21 cellular contexts compared by ENCODE assay signal in genomic region chr2:18792226-18792629, GRCh38.
DNase-seq lines count a peak whose midpoint lies in the region; ATAC-seq and TF ChIP-seq lines count a peak whose summit lies in the region.
"Had no signal": no experiment of that assay in that cellular context is flagged by ENCODE, and none has a peak within 500 bp of the region (broad histone marks: within the 10 kb centered on the region; RNA-seq: fewer than 3 reads in every experiment).

No MANE protein-coding gene starts in this region.

- TF ChIP-seq CTCF in omental fat pad (IDR thresholded peaks at IDR 0.05), result no peak

- no peak for TF ChIP-seq POLR2A in GM18505 (IDR thresholded peaks at IDR 0.05; ENCODE audit: borderline replicate concordance, extremely low read depth, insufficient read depth, insufficient read length)

- no peaks in the 10 kb centered on the region for H3K9me3 Mint-ChIP-seq in effector memory CD8-positive, alpha-beta T cell
- H3K9me3 Mint-ChIP-seq: CD8-positive, alpha-beta memory T cell; naive thymus-derived CD8-positive, alpha-beta T cell had no signal

- H3K36me3 Mint-ChIP-seq in effector memory CD8-positive, alpha-beta T cell (ENCODE audit: insufficient read depth), result no peaks in the 10 kb centered on the region

- no peaks in the 10 kb centered on the region for H3K4me1 Mint-ChIP-seq in effector memory CD8-positive, alpha-beta T cell (ENCODE audit: low read depth in 2 of 2)
- H3K4me1 Mint-ChIP-seq: CD8-positive, alpha-beta memory T cell; immature natural killer cell had no signal

- H3K27ac Mint-ChIP-seq in effector memory CD8-positive, alpha-beta T cell, result no peak overlapping the region
- H3K27ac Mint-ChIP-seq: dendritic cell treated with granulocyte-macrophage colony-stimulating factor and Interleukin-4, amounts not matched to agents 40 ng/mL and 50 ng/mL, for 4 days; immature natural killer cell; naive thymus-derived CD8-positive, alpha-beta T cell had no signal

- no peaks in the 10 kb centered on the region for H3K27me3 Mint-ChIP-seq in effector memory CD8-positive, alpha-beta T cell
- H3K27me3 Mint-ChIP-seq: CD8-positive, alpha-beta memory T cell; dendritic cell treated with granulocyte-macrophage colony-stimulating factor and Interleukin-4, amounts not matched to agents 40 ng/mL and 50 ng/mL, for 4 days; naive thymus-derived CD8-positive, alpha-beta T cell had no signal

- DNase-seq in AG20443 (ENCODE audit: low spot score), result peak; percentile 13
- peak; percentile 83 for DNase-seq in RPMI7951 (ENCODE audit: low read depth)
- DNase-seq in fibroblast of peridontal ligament (ENCODE audit: extremely low read depth), result peak; percentile 21
- no peak for DNase-seq in omental fat pad (ENCODE audit: low spot score)
- DNase-seq in activated effector memory CD4-positive, alpha-beta T cell treated with anti-CD3 and anti-CD28 coated beads, Interleukin-2, amount 50 U/mL, for 16 hours, result no peak
- no peak for DNase-seq in effector memory CD8-positive, alpha-beta T cell
- DNase-seq: activated naive CD4-positive, alpha-beta T cell treated with Interleukin-2 at 50 U/mL for 16 hours; body of pancreas; CD8-positive, alpha-beta memory T cell; DND-41; immature natural killer cell; lower lobe of right lung; MG63; naive thymus-derived CD8-positive, alpha-beta T cell; NCI-H1694 treated with DMSO at 0.1 percent for 48 hours; NCI-H226; stimulated activated naive CD4-positive, alpha-beta T cell treated with Interleukin-2 at 50 U/mL for 16 hours; SW 1271 had no signal

- ATAC-seq in omental fat pad (ENCODE audit: low FRiP score) (peak; percentile 67), GM18505 (IDR thresholded peaks at IDR 0.05; ENCODE audit: unreplicated experiment) (no peak)
- no peak for ATAC-seq in activated CD4-positive, CD25-positive, alpha-beta regulatory T cell treated with anti-CD3 and anti-CD28 coated beads, Interleukin-2, amount 50 U/mL, for 24 hours
- no peak for ATAC-seq in effector memory CD8-positive, alpha-beta T cell (replicated peaks)
- ATAC-seq: body of pancreas; lower lobe of right lung; naive thymus-derived CD8-positive, alpha-beta T cell had no signal

- no peak overlapping the region for H3K4me3 Mint-ChIP-seq in effector memory CD8-positive, alpha-beta T cell
- H3K4me3 Mint-ChIP-seq: CD8-positive, alpha-beta memory T cell; dendritic cell treated with granulocyte-macrophage colony-stimulating factor and Interleukin-4, amounts not matched to agents 40 ng/mL and 50 ng/mL, for 4 days; immature natural killer cell; naive thymus-derived CD8-positive, alpha-beta T cell had no signal

Comparison
In these comparisons a context has a peak if more than half of its experiments do, and no peak if none do; other contexts are left out.
1. DNase-seq: peak in AG20443 (single experiment), RPMI7951 (single experiment) and fibroblast of peridontal ligament (single experiment); none in omental fat pad (single experiment), activated effector memory CD4-positive, alpha-beta T cell treated with anti-CD3 and anti-CD28 coated beads, Interleukin-2, amount 50 U/mL, for 16 hours (single experiment) and effector memory CD8-positive, alpha-beta T cell (0 of 3).